ENCODE assay signal across 35 cellular contexts in the genomic region with DNA sequence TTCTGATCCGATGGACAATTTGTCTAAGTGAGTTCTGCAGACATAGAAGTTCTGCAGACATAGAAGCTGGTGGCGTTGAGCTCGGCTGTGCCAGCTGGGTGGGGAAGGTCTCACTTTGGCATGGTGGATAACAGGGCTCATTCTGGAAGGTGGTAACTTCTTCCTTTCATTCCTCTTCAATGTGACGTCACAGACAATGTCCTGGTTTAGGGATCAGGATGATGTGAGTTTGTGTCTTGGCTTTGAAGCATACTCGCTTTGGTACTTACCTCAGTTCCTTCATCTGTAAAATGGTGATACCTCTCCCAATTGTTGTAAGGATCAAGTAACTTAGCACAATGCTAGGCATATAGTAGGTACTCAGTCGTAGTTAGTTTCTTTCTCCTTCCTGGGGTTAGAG.
DNase-seq lines count a peak whose midpoint lies in the region; ATAC-seq, FAIRE-seq and TF ChIP-seq lines count a peak whose summit lies in the region.
"Had no signal": no experiment of that assay in that cellular context is flagged by ENCODE, and none has a peak within 500 bp of the region (broad histone marks: within the 10 kb centered on the region; RNA-seq: fewer than 3 reads in every experiment).

No MANE protein-coding gene starts in this region.

- TF ChIP-seq CTCF in HepG2 (CRISPR knock-in tag; IDR thresholded peaks at IDR 0.05): no peak
- no peak for TF ChIP-seq CTCF in right lobe of liver (IDR thresholded peaks at IDR 0.05)
- no peak for TF ChIP-seq CTCF in endodermal cell (conservative IDR thresholded peaks at IDR 0.05)
- no peak for TF ChIP-seq CTCF in H9 (conservative IDR thresholded peaks at IDR 0.05)

- no peak overlapping the region for H2BK12ac ChIP-seq in H9 (ENCODE audit: insufficient read length, low read depth, low read length)

- H3K4ac ChIP-seq in H9 (ENCODE audit: low read depth, low read length): no peak overlapping the region

- no peak overlapping the region for H2AK5ac ChIP-seq in H9 (ENCODE audit: insufficient read length, low read length)

- no peak overlapping the region for H3K14ac ChIP-seq in H9 (ENCODE audit: insufficient read depth, low read length)

- BruUV-seq in HepG2 (replicated peaks; lab: Mats Ljungman, UMichigan): no TSS peak

- H3K79me2 ChIP-seq in HepG2 (ENCODE audit: insufficient read depth, low read length) (no peaks in the 10 kb centered on the region), H9 (ENCODE audit: insufficient read depth, low read length) (no peaks in the 10 kb centered on the region; the same call in 1 of the 2 replicates)

- FAIRE-seq in HepG2 (lab: Jason Lieb, UNC): no peak
- FAIRE-seq: A204.1, A549, D721Med had no signal

- H3K36me3 Mint-ChIP-seq in endodermal cell (ENCODE audit: low read depth) (no peaks in the 10 kb centered on the region), H9 (ENCODE audit: insufficient read depth in 1 of 3, low read depth in 3 of 3) (peaks cover 0 to 4% (median 0%) of the 10 kb centered on the region in 3 experiments; a peak in 1 of 7 replicates)
- H3K36me3 Mint-ChIP-seq: CD14-positive monocyte; CD4-positive, alpha-beta memory T cell; CD4-positive, CD25-positive, alpha-beta regulatory T cell; CD8-positive, alpha-beta memory T cell; CD8-positive, alpha-beta T cell had no signal

- H3K27ac ChIP-seq in HepG2 (ENCODE audit: extremely low read length, insufficient read depth, low read length): no peak overlapping the region
- no peak overlapping the region for H3K27ac ChIP-seq in right lobe of liver
- H3K27ac ChIP-seq in endodermal cell (ENCODE audit: low read depth, low read length): no peak overlapping the region
- no peak overlapping the region for H3K27ac ChIP-seq in H9 (ENCODE audit: insufficient read length, low read depth, low read length)
- H3K27ac ChIP-seq: 22Rv1; A549; BLaER1; BLaER1 treated with 17β-estradiol and CSF1 and Interleukin-3, amounts not matched to agents 10 nM and 100 nM; C4-2B had no signal

- no peak overlapping the region for H4K5ac ChIP-seq in H9 (ENCODE audit: insufficient read length, low read depth, low read length)

- H4K91ac ChIP-seq in H9 (ENCODE audit: insufficient read length, low read depth, low read length): no peak overlapping the region

- DNase-seq in HepG2 (ENCODE audit: low spot score) (no peak), right lobe of liver (no peak), endodermal cell (peak; percentile 6), islet precursor cell (peak; percentile 37), H9 (no peak)
- DNase-seq: 8988T; ACHN; AML-193; BE2C; C1 segment of cervical spinal cord; Caco-2; Calu3; CD4-positive, alpha-beta memory T cell; CD4-positive, alpha-beta T cell; CD4-positive, CD25-positive, alpha-beta regulatory T cell; CD8-positive, alpha-beta memory T cell; CD8-positive, alpha-beta T cell; COR-L47; DMS 273 treated with DMSO at 0.1 percent for 48 hours; DMS153; DMS53; DMS79; DMS79 treated with DMSO at 0.1 percent for 48 hours; DND-41; EL had no signal

- 20% methylated on average over 6 of the region's 6 CpGs for WGBS in HepG2 (ENCODE audit: low lambda C conversion rate)
- WGBS in right lobe of liver (ENCODE audit: insufficient coverage, low coverage, low lambda C conversion rate, missing lambda C conversion rate): 56% methylated on average over 6 of the region's 6 CpGs
- WGBS in endodermal cell (ENCODE audit: insufficient coverage in 1 of 2, insufficient read length in 1 of 2), 2 experiments: 88 to 95% methylated on average over 5 to 6 of the region's 6 CpGs
- WGBS in H9 (ENCODE audit: extremely low coverage, insufficient read length, low lambda C conversion rate): no CpG with 5 or more reads among the region's 6 CpGs

- H3K4me2 ChIP-seq in HepG2 (ENCODE audit: low read depth, low read length) (no peak overlapping the region), H9 (ENCODE audit: insufficient read depth, insufficient read length, low read length) (no peak overlapping the region)
- H3K4me2 ChIP-seq: A549; BLaER1; BLaER1 treated with 17β-estradiol and CSF1 and Interleukin-3, amounts not matched to agents 10 nM and 100 nM had no signal

- TF ChIP-seq EP300 in HepG2 (IDR thresholded peaks at IDR 0.05; ENCODE audit: low read depth in 2 of 2, low read length in 2 of 2) (no peak), HepG2 (CRISPR knock-in tag; IDR thresholded peaks at IDR 0.05; ENCODE audit: borderline replicate concordance) (no peak)

- H2AFZ ChIP-seq in HepG2 (ENCODE audit: low read length) (no peak overlapping the region), H9 (ENCODE audit: low read length) (no peak overlapping the region)

- intact Hi-C loops in HepG2 (cut with micrococcal nuclease; ENCODE audit: unreplicated experiment): no loop called here
- intact Hi-C loops in right lobe of liver (cut with DNase I): no loop called here

- in situ Hi-C loops in HepG2 (cut with HindIII; ENCODE audit: extremely low pct_ligation_motif_present, low pct_unique_long_range_greater_than_20kb): no loop called here

- H4K20me1 ChIP-seq in HepG2 (ENCODE audit: insufficient read depth, low read length) (no peaks in the 10 kb centered on the region), H9 (ENCODE audit: control insufficient read depth, insufficient read depth, insufficient read length) (no peaks in the 10 kb centered on the region)
- H4K20me1 ChIP-seq: BLaER1; BLaER1 treated with 17β-estradiol and CSF1 and Interleukin-3, amounts not matched to agents 10 nM and 100 nM had no signal

- no peak overlapping the region for H3K23ac ChIP-seq in H9 (ENCODE audit: insufficient read length, low read depth, low read length)

- ATAC-seq in HepG2: no peak
- no peak for ATAC-seq in right lobe of liver
- ATAC-seq in GM18868 (IDR thresholded peaks at IDR 0.05; ENCODE audit: unreplicated experiment): no peak
- ATAC-seq: A549; CD8-positive, alpha-beta T cell had no signal

- no peak for TF ChIP-seq RAD21 in HepG2 (CRISPR knock-in tag; IDR thresholded peaks at IDR 0.05)

- no peak overlapping the region for H3K18ac ChIP-seq in H9 (ENCODE audit: insufficient read length, low read depth, low read length)

- no peak overlapping the region for H2BK5ac ChIP-seq in H9 (ENCODE audit: insufficient read length, low read length)

- H3K4me1 ChIP-seq in HepG2 (ENCODE audit: insufficient read depth, low read length) (no peaks in the 10 kb centered on the region), right lobe of liver (no peaks in the 10 kb centered on the region), endodermal cell (ENCODE audit: control insufficient read depth, insufficient read depth, low read length) (no peaks in the 10 kb centered on the region), H9 (ENCODE audit: insufficient read depth, low read length) (no peaks in the 10 kb centered on the region)
- H3K4me1 ChIP-seq: A549; BE2C; BLaER1; BLaER1 treated with 17β-estradiol and CSF1 and Interleukin-3, amounts not matched to agents 10 nM and 100 nM; Caco-2 had no signal

- no peak overlapping the region for H2BK20ac ChIP-seq in H9 (ENCODE audit: low read depth, low read length, poor library complexity, severe bottlenecking)

- H3K4me3 Mint-ChIP-seq in endodermal cell: no peak overlapping the region
- H3K4me3 Mint-ChIP-seq in H9: no peak overlapping the region
- H3K4me3 Mint-ChIP-seq: B cell; CD14-positive monocyte; CD4-positive, alpha-beta memory T cell; CD4-positive, alpha-beta T cell; CD4-positive, CD25-positive, alpha-beta regulatory T cell; CD8-positive, alpha-beta memory T cell; CD8-positive, alpha-beta T cell had no signal

- H3K4me3 ChIP-seq in HepG2 (replicated peaks in 1 of 3; ENCODE audit: insufficient read depth in 1 of 3, low read depth in 2 of 3, low read length in 3 of 3) (no peak overlapping the region), right lobe of liver (no peak overlapping the region), endodermal cell (ENCODE audit: low read length) (no peak overlapping the region)
- H3K4me3 ChIP-seq: A549; BLaER1; BLaER1 treated with 17β-estradiol and CSF1 and Interleukin-3, amounts not matched to agents 10 nM and 100 nM had no signal

- POLR2A ChIA-PET in HepG2 (lab: Yijun Ruan, JAX): no interaction called here

- no peak overlapping the region for H3T11ph ChIP-seq in H9 (ENCODE audit: low read length)

- H3K9me3 Mint-ChIP-seq in endodermal cell (peaks cover 4% of the 10 kb centered on the region), H9 (no peaks in the 10 kb centered on the region; a peak in 1 of 5 replicates)
- H3K9me3 Mint-ChIP-seq: CD4-positive, alpha-beta T cell had no signal

- H3K27me3 Mint-ChIP-seq in endodermal cell (ENCODE audit: insufficient read depth): peaks cover 21% of the 10 kb centered on the region
- peaks cover 21% of the 10 kb centered on the region for H3K27me3 Mint-ChIP-seq in H9 (ENCODE audit: low read depth)
- H3K27me3 Mint-ChIP-seq: B cell; CD4-positive, CD25-positive, alpha-beta regulatory T cell had no signal

- no peak overlapping the region for H4K8ac ChIP-seq in H9 (replicated peaks; ENCODE audit: insufficient read length, low read depth, low read length)

- H3K36me3 ChIP-seq in HepG2 (replicated peaks in 1 of 2; ENCODE audit: control insufficient read depth in 1 of 2, insufficient read depth in 2 of 2, low read length in 2 of 2): no peaks in the 10 kb centered on the region
- no peaks in the 10 kb centered on the region for H3K36me3 ChIP-seq in right lobe of liver
- no peaks in the 10 kb centered on the region for H3K36me3 ChIP-seq in endodermal cell (ENCODE audit: control insufficient read depth, insufficient read depth, low read length)
- H3K36me3 ChIP-seq: BE2C; BLaER1; BLaER1 treated with 17β-estradiol and CSF1 and Interleukin-3, amounts not matched to agents 10 nM and 100 nM had no signal

- no peaks in the 10 kb centered on the region for H3K23me2 ChIP-seq in H9 (ENCODE audit: insufficient read length, low read depth, low read length, poor library complexity, severe bottlenecking)

- H3K9me3 ChIP-seq in HepG2 (ENCODE audit: low read length) (no peaks in the 10 kb centered on the region), right lobe of liver (no peaks in the 10 kb centered on the region), endodermal cell (ENCODE audit: control insufficient read depth, low read length) (no peaks in the 10 kb centered on the region), H9 (ENCODE audit: control insufficient read depth, low read depth, low read length) (no peaks in the 10 kb centered on the region)
- H3K9me3 ChIP-seq: BE2C; BLaER1; BLaER1 treated with 17β-estradiol and CSF1 and Interleukin-3, amounts not matched to agents 10 nM and 100 nM; Caco-2 had no signal

- CTCF ChIA-PET in HepG2 (lab: Yijun Ruan, JAX; ENCODE audit: low intra/inter-chr PET ratio, low total read pairs): no interaction called here

- no peaks in the 10 kb centered on the region; a peak in 1 of 5 replicates for H3K27me3 ChIP-seq in HepG2 (ENCODE audit: control insufficient read depth in 1 of 2, insufficient read depth in 2 of 2, low read length in 2 of 2)
- no peaks in the 10 kb centered on the region for H3K27me3 ChIP-seq in right lobe of liver
- peaks cover 30% of the 10 kb centered on the region for H3K27me3 ChIP-seq in endodermal cell (ENCODE audit: control insufficient read depth, insufficient read depth, low read length, poor library complexity, severe bottlenecking)
- no peaks in the 10 kb centered on the region for H3K27me3 ChIP-seq in H9 (ENCODE audit: insufficient read depth, low read length)
- H3K27me3 ChIP-seq: BLaER1; BLaER1 treated with 17β-estradiol and CSF1 and Interleukin-3, amounts not matched to agents 10 nM and 100 nM had no signal

- H3K56ac ChIP-seq in H9 (ENCODE audit: insufficient read length, low read depth, low read length): no peak overlapping the region

- no peak overlapping the region for H2BK15ac ChIP-seq in H9 (ENCODE audit: low read depth, low read length)

- no peak overlapping the region for H3K9ac ChIP-seq in HepG2 (ENCODE audit: insufficient read depth, low read depth, low read length)
- no peak overlapping the region for H3K9ac ChIP-seq in endodermal cell (ENCODE audit: extremely low read depth, low read length, poor library complexity, severe bottlenecking)
- H3K9ac ChIP-seq in H9 (ENCODE audit: extremely low read depth, insufficient read length, low read length): no peak overlapping the region
- H3K9ac ChIP-seq: BLaER1; BLaER1 treated with 17β-estradiol and CSF1 and Interleukin-3, amounts not matched to agents 10 nM and 100 nM had no signal

- no peaks in the 10 kb centered on the region for H3K79me1 ChIP-seq in H9 (ENCODE audit: insufficient read depth, low read depth, low read length, poor library complexity, severe bottlenecking)

- TF ChIP-seq POLR2A in HepG2 (IDR thresholded peaks at IDR 0.05; ENCODE audit: insufficient read depth in 1 of 2, low read depth in 2 of 2, low read length in 2 of 2) (no peak), right lobe of liver (IDR thresholded peaks at IDR 0.05) (no peak)

- H2BK120ac ChIP-seq in H9 (ENCODE audit: low read depth, low read length, poor library complexity, severe bottlenecking): no peak overlapping the region

- H3K27ac Mint-ChIP-seq in endodermal cell (no peak overlapping the region), H9 (no peak overlapping the region)
- H3K27ac Mint-ChIP-seq: B cell; CD14-positive monocyte; CD4-positive, alpha-beta memory T cell; CD4-positive, alpha-beta T cell; CD4-positive, CD25-positive, alpha-beta regulatory T cell; CD8-positive, alpha-beta memory T cell; CD8-positive, alpha-beta T cell had no signal

- H3K4me1 Mint-ChIP-seq in endodermal cell (no peaks in the 10 kb centered on the region), H9 (no peaks in the 10 kb centered on the region)
- H3K4me1 Mint-ChIP-seq: B cell; CD14-positive monocyte; CD4-positive, alpha-beta memory T cell; CD4-positive, CD25-positive, alpha-beta regulatory T cell; CD8-positive, alpha-beta memory T cell had no signal

Comparison
In these comparisons a context has a peak if more than half of its experiments do, and no peak if none do; other contexts are left out.
1. DNase-seq: peak in endodermal cell (single experiment) and islet precursor cell (single experiment); none in HepG2 (single experiment), right lobe of liver (0 of 3) and H9 (single experiment).